ENCODE assay signal across 18 cellular contexts in the genomic region with DNA sequence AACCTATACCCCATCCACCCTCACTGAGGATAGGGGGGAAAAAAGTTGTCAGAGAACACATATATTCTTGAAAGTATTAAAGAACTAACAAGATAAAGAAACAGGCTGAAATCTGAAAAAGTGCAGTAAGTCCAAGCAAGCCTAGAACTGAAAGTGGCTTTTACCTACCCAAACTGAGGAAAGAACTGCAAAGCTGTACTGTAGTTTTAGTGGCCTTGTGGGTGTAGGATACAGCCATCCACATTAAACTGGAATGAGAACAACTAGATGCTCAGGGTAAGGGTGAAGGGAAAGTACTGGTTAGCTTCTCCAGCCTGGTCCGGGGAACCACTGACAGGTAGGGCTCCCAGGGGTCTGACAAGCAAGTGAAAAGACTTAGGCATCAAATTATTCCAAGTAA. TPM values are rescaled to one million over a fixed set of nuclear protein-coding genes. Genes with fewer than 3 reads are reported as not detected.
DNase-seq lines count a peak whose midpoint lies in the region; ATAC-seq, FAIRE-seq and TF ChIP-seq lines count a peak whose summit lies in the region.
"Had no signal": no experiment of that assay in that cellular context is flagged by ENCODE, and none has a peak within 500 bp of the region (broad histone marks: within the 10 kb centered on the region; RNA-seq: fewer than 3 reads in every experiment).

No MANE protein-coding gene starts in this region.

- DNase-seq in A549 (ENCODE audit: low read depth in 1 of 2, low spot score in 1 of 2) (no peak), activated gamma-delta T cell (lab: John Stamatoyannopoulos, UW) (no peak), iPS-NIHi7 (ENCODE audit: extremely low spot score) (no peak)
- no peak for DNase-seq in effector memory CD8-positive, alpha-beta T cell
- no peak for DNase-seq in stimulated activated naive CD4-positive, alpha-beta T cell treated with Interleukin-2 at 50 U/mL for 16 hours (lab: John Stamatoyannopoulos, UW)
- DNase-seq: activated CD4-positive, alpha-beta T cell treated with anti-CD3 and anti-CD28 coated beads, Interleukin-2, amount 50 U/mL, for 48 hours; AML-193; DND-41; gastrocnemius medialis; mesenchymal stem cell; NCI-H1105 treated with DMSO at 0.1 percent for 48 hours; SIG-M5; stimulated activated CD4-positive, alpha-beta T cell treated with anti-CD3 and anti-CD28 coated beads, Interleukin-12 subunit alpha, Interleukin-12 subunit beta, amount 100 ng/mL, for 4 hours had no signal

- H3K4me1 Mint-ChIP-seq in effector memory CD8-positive, alpha-beta T cell (ENCODE audit: low read depth in 2 of 2): peaks cover 47 to 70% of the 10 kb centered on the region in 2 donors

- TF ChIP-seq RAD21 in A549 (conservative IDR thresholded peaks at IDR 0.05 in 1 of 2, IDR thresholded peaks at IDR 0.05 in 1 of 2): no peak

- no peak overlapping the region for H2AFZ ChIP-seq in KMS-11 (ENCODE audit: low read depth)
- H2AFZ ChIP-seq: parathyroid adenoma had no signal

- no peak overlapping the region for H3K9ac ChIP-seq in KMS-11
- H3K9ac ChIP-seq: parathyroid adenoma had no signal

- POLR2A ChIA-PET in A549 (lab: Yijun Ruan, JAX): interaction anchor here (1.3 kb wide), 1 partner anchor 11 kb away, joined by 7 read pairs; the partner anchor contains the start of gene UBP1

- no peak for TF ChIP-seq CTCF in A549 (IDR thresholded peaks at IDR 0.05)
- TF ChIP-seq CTCF in KMS-11 (conservative IDR thresholded peaks at IDR 0.05; ENCODE audit: low read depth, low read length): no peak

- H3K36me3 Mint-ChIP-seq in effector memory CD8-positive, alpha-beta T cell (ENCODE audit: insufficient read depth): peaks cover 19% of the 10 kb centered on the region

- H3K79me2 ChIP-seq in KMS-11 (ENCODE audit: insufficient read depth, low read depth): peaks cover 96% of the 10 kb centered on the region

- H3K4me3 Mint-ChIP-seq in effector memory CD8-positive, alpha-beta T cell: peak overlapping the region in 1 of 2 donors; percentile 50

- H3K27ac ChIP-seq in A549: no peak overlapping the region
- H3K27ac ChIP-seq in KMS-11: no peak overlapping the region
- H3K27ac ChIP-seq: parathyroid adenoma, suprapubic skin had no signal

- peaks cover 28% of the 10 kb centered on the region for H4K20me1 ChIP-seq in KMS-11 (ENCODE audit: insufficient read depth)

- no peak for TF ChIP-seq POLR2A in A549 (IDR thresholded peaks at IDR 0.05; ENCODE audit: low read length)

- H3K4me2 ChIP-seq in A549 (0 out of 3 replicates have a peak overlapping the region, but pooled peaks have one; percentile 8), KMS-11 (peak overlapping the region; percentile 17; the same call in 1 of the 2 replicates)

- no peak overlapping the region for H3K4me3 ChIP-seq in A549
- H3K4me3 ChIP-seq in GM08714 (ENCODE audit: low read length): peak overlapping the region; percentile 20; the same call in 1 of the 2 replicates
- no peak overlapping the region for H3K4me3 ChIP-seq in KMS-11 (IDR thresholded peaks at IDR 0.05; ENCODE audit: insufficient read depth, low read depth, low read length)
- H3K4me3 ChIP-seq: gastrocnemius medialis, suprapubic skin had no signal

- no peak for TF ChIP-seq EP300 in A549 (IDR thresholded peaks at IDR 0.05)

- no peaks in the 10 kb centered on the region for H3K9me3 Mint-ChIP-seq in effector memory CD8-positive, alpha-beta T cell

- CTCF ChIA-PET in A549 (lab: Yijun Ruan, JAX): no interaction called here

- peak overlapping the region; percentile 4 to 66 for H3K27ac Mint-ChIP-seq in effector memory CD8-positive, alpha-beta T cell

- H3K36me3 ChIP-seq in KMS-11 (ENCODE audit: insufficient read depth): no peaks in the 10 kb centered on the region
- H3K36me3 ChIP-seq: gastrocnemius medialis had no signal

- no peaks in the 10 kb centered on the region for H3K9me3 ChIP-seq in A549
- H3K9me3 ChIP-seq: gastrocnemius medialis, suprapubic skin had no signal

- ATAC-seq in A549 (no peak), GM21360 (IDR thresholded peaks at IDR 0.05; ENCODE audit: unreplicated experiment) (no peak)
- no peak for ATAC-seq in effector memory CD8-positive, alpha-beta T cell (replicated peaks)
- ATAC-seq: gastrocnemius medialis had no signal

- no peak for FAIRE-seq in A549 (lab: Jason Lieb, UNC)

- H3K4me1 ChIP-seq in A549 (peaks cover 79% of the 10 kb centered on the region), KMS-11 (ENCODE audit: low read depth, poor library complexity, severe bottlenecking) (peaks cover 45% of the 10 kb centered on the region)
- H3K4me1 ChIP-seq: parathyroid adenoma had no signal

- 96% methylated on average over 1 of the region's 1 CpG for WGBS in A549 (ENCODE audit: missing lambda C conversion rate)

- no peaks in the 10 kb centered on the region for H3K27me3 Mint-ChIP-seq in effector memory CD8-positive, alpha-beta T cell

- no peaks in the 10 kb centered on the region for H3K27me3 ChIP-seq in KMS-11 (ENCODE audit: insufficient read depth, low read depth)
- H3K27me3 ChIP-seq: gastrocnemius medialis, suprapubic skin had no signal

TF ChIP-seq in A549, 52 proteins besides CTCF, POLR2A, EP300 and RAD21:
- TF ChIP-seq MAFK (IDR thresholded peaks at IDR 0.05; ENCODE audit: partially characterized antibody): no peak
- no peak for TF ChIP-seq HEYL (CRISPR knock-in tag; IDR thresholded peaks at IDR 0.05)

RNA-seq across cellular contexts. Expression of gene UBP1, which starts 10.1 kb away (rescaled TPM):
- 92.5 and 92.9 TPM in 2 replicates for polyA plus RNA-seq in A549 (2011; rRNA removed)
- polyA plus RNA-seq in A549 (2012; cell fraction: cytosol; rRNA removed): 40.3 and 40.7 TPM in 2 replicates
- 32.3 and 66.4 TPM in 2 replicates for polyA plus RNA-seq in A549 (2012; cell fraction: nucleus; rRNA removed)
- 48.6 to 50.9 TPM (median 50.6 TPM) in 3 replicates for polyA plus RNA-seq in A549 (2017; fragmentation: RNase III; extraction: RNeasy Plus Mini Kit Qiagen cat#74134 plus additional on column Dnase treatment)
- polyA minus RNA-seq in A549 (2011; rRNA and poly(A)+ RNA removed): 56.1 and 57.4 TPM in 2 replicates
